ENCODE assay signal across 8 cellular contexts in the genomic region with DNA sequence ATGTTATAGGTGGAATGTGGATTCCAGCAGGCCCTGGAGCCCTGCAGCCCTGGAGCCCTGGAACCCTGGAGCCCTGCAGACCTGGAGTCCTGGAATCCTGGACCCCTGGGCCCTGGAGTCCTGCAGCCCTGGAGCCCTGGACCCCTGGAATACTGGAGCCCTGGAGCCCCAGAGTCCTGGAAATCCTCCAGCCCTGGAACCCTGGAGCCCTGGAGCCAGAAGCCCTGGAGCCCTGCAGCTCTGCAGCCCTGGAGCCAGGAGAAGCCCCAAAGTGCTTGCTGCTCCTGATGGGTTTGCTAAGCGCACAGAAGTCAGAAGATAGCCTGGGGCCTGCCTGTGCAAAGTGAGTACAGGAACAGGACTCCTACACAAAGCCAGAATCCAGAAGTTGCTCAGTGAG.
"Had no signal": no experiment of that assay in that cellular context is flagged by ENCODE, and none has a peak within 500 bp of the region (broad histone marks: within the 10 kb centered on the region; RNA-seq: fewer than 3 reads in every experiment).

No MANE protein-coding gene starts in this region.

- H3K4me3 ChIP-seq: GM12878 had no signal

- ATAC-seq: GM12878 had no signal

- DNase-seq: GDM1, GF-D8 had no signal

- FAIRE-seq: G401.6, GM12878, GM12891, GM12892, GM18507, GM19239 had no signal
